Comparison of ENCODE assay signal across 26 cellular contexts in genomic region chr10:31724296-31724695, GRCh38.
"Had no signal": no experiment of that assay in that cellular context is flagged by ENCODE, and none has a peak within 500 bp of the region (broad histone marks: within the 10 kb centered on the region; RNA-seq: fewer than 3 reads in every experiment).

No MANE protein-coding gene starts in this region.

- H3K27me3 Mint-ChIP-seq: activated naive CD8-positive, alpha-beta T cell treated with anti-CD3 and anti-CD28 coated beads for 36 hours; activated naive CD8-positive, alpha-beta T cell treated with anti-CD3 and anti-CD28 coated beads, Interleukin-2, amount 50 U/mL, for 24 hours had no signal

- H3K4me3 Mint-ChIP-seq: activated CD4-positive, alpha-beta memory T cell treated with anti-CD3 and anti-CD28 coated beads for 36 hours; activated CD4-positive, alpha-beta T cell treated with anti-CD3 and anti-CD28 coated beads for 36 hours; activated CD4-positive, alpha-beta T cell treated with anti-CD3 and anti-CD28 coated beads, Interleukin-2, amount 10 ng/mL, durations not matched to agents 24 days and 14 days; activated CD8-positive, alpha-beta T cell treated with anti-CD3 and anti-CD28 coated beads, Interleukin-2, amount 10 ng/mL, durations not matched to agents 7 days and 5 days; activated naive CD8-positive, alpha-beta T cell treated with anti-CD3 and anti-CD28 coated beads for 36 hours; activated naive CD8-positive, alpha-beta T cell treated with anti-CD3 and anti-CD28 coated beads, Interleukin-2, amount 50 U/mL, for 24 hours; activated T-cell treated with anti-CD3 and anti-CD28 coated beads, Interleukin-2, amount 50 U/mL, for 4 hours; T-helper 17 cell had no signal

- ATAC-seq: activated CD4-positive, alpha-beta T cell treated with anti-CD3 and anti-CD28 coated beads for 36 hours; activated CD8-positive, alpha-beta T cell treated with anti-CD3 and anti-CD28 coated beads, Interleukin-2, amount 10 ng/mL, durations not matched to agents 7 days and 5 days; activated naive CD8-positive, alpha-beta T cell treated with anti-CD3 and anti-CD28 coated beads, Interleukin-2, amount 50 U/mL, for 24 hours; activated T-cell treated with anti-CD3 and anti-CD28 coated beads, Interleukin-2, amount 50 U/mL, for 4 hours; body of pancreas; esophagus mucosa; T-helper 17 cell had no signal

- H3K27ac Mint-ChIP-seq: activated CD4-positive, alpha-beta memory T cell treated with anti-CD3 and anti-CD28 coated beads for 36 hours; activated CD4-positive, alpha-beta T cell treated with anti-CD3 and anti-CD28 coated beads, Interleukin-2, amount 10 ng/mL, durations not matched to agents 24 days and 14 days; activated CD8-positive, alpha-beta T cell treated with anti-CD3 and anti-CD28 coated beads, Interleukin-2, amount 10 ng/mL, durations not matched to agents 7 days and 5 days; activated naive CD8-positive, alpha-beta T cell treated with anti-CD3 and anti-CD28 coated beads for 36 hours; activated naive CD8-positive, alpha-beta T cell treated with anti-CD3 and anti-CD28 coated beads, Interleukin-2, amount 50 U/mL, for 24 hours; T-helper 17 cell had no signal

- H3K36me3 Mint-ChIP-seq: activated CD4-positive, alpha-beta memory T cell treated with anti-CD3 and anti-CD28 coated beads for 36 hours; activated naive CD8-positive, alpha-beta T cell treated with anti-CD3 and anti-CD28 coated beads for 36 hours had no signal

- H3K4me1 Mint-ChIP-seq: activated naive CD8-positive, alpha-beta T cell treated with anti-CD3 and anti-CD28 coated beads for 36 hours; T-helper 17 cell had no signal

- DNase-seq: activated CD4-positive, alpha-beta memory T cell treated with anti-CD3 and anti-CD28 coated beads for 36 hours; activated CD4-positive, alpha-beta T cell treated with anti-CD3 and anti-CD28 coated beads for 36 hours; activated CD4-positive, alpha-beta T cell treated with anti-CD3 and anti-CD28 coated beads, Interleukin-2, amount 10 ng/mL, durations not matched to agents 24 days and 14 days; activated CD4-positive, CD25-positive, alpha-beta regulatory T cell; activated CD4-positive, CD25-positive, alpha-beta regulatory T cell treated with anti-CD3 and anti-CD28 coated beads, Interleukin-2, amount 50 U/mL, for 72 hours; activated CD8-positive, alpha-beta T cell treated with anti-CD3 and anti-CD28 coated beads, Interleukin-2, amount 10 ng/mL, durations not matched to agents 7 days and 5 days; activated gamma-delta T cell; activated naive CD4-positive, alpha-beta T cell treated with anti-CD3 and anti-CD28 coated beads, Interleukin-2, amount 50 U/mL, for 16 hours; activated naive CD4-positive, alpha-beta T cell treated with Interleukin-2 at 50 U/mL for 16 hours; activated naive CD8-positive, alpha-beta T cell treated with anti-CD3 and anti-CD28 coated beads for 36 hours; activated naive CD8-positive, alpha-beta T cell treated with anti-CD3 and anti-CD28 coated beads, Interleukin-2, amount 50 U/mL, for 24 hours; activated T-cell treated with anti-CD3 and anti-CD28 coated beads, Interleukin-2, amount 50 U/mL, for 4 hours; adrenal gland; aorta; body of pancreas; central memory CD4-positive, alpha-beta T cell; cerebellar nuclear complex; colonic mucosa; effector CD8-positive, alpha-beta T cell; foreskin fibroblast; T-helper 1 cell; T-helper 17 cell had no signal

- H3K9me3 Mint-ChIP-seq: activated CD4-positive, alpha-beta memory T cell treated with anti-CD3 and anti-CD28 coated beads for 36 hours; activated naive CD8-positive, alpha-beta T cell treated with anti-CD3 and anti-CD28 coated beads, Interleukin-2, amount 50 U/mL, for 24 hours; activated T-cell treated with anti-CD3 and anti-CD28 coated beads, Interleukin-2, amount 50 U/mL, for 4 hours had no signal

- FAIRE-seq: endometrium, endothelial cell of umbilical vein, frontal cortex had no signal
